12 cellular contexts compared by ENCODE assay signal in genomic region chr6:6931047-6932025, GRCh38.
DNase-seq lines count a peak whose midpoint lies in the region; TF ChIP-seq lines count a peak whose summit lies in the region.
"Had no signal": no experiment of that assay in that cellular context is flagged by ENCODE, and none has a peak within 500 bp of the region (broad histone marks: within the 10 kb centered on the region; RNA-seq: fewer than 3 reads in every experiment).

No MANE protein-coding gene starts in this region.

- H3K4me1 ChIP-seq in thyroid gland (peaks cover 20 to 32% of the 10 kb centered on the region in 2 donors), left ventricle myocardium inferior (peaks cover 18% of the 10 kb centered on the region)
- H3K4me1 ChIP-seq: sigmoid colon had no signal

- H3K4me3 ChIP-seq in NB4 (ENCODE audit: low read depth, low read length) (no peak overlapping the region), thyroid gland (replicated peaks in 1 of 3) (no peak overlapping the region), left ventricle myocardium inferior (no peak overlapping the region)
- H3K4me3 ChIP-seq: sigmoid colon had no signal

- H3K9me3 Mint-ChIP-seq in dendritic cell treated with granulocyte-macrophage colony-stimulating factor and Interleukin-4, amounts not matched to agents 40 ng/mL and 50 ng/mL, for 4 days = no peaks in the 10 kb centered on the region
- H3K9me3 Mint-ChIP-seq: activated T-cell treated with anti-CD3 and anti-CD28 coated beads, Interleukin-2, amount 50 U/mL, for 24 hours had no signal

- 76 to 80% methylated on average over 9 of the region's 9 CpGs for WGBS in thyroid gland, 2 donors

- H3K36me3 Mint-ChIP-seq in dendritic cell treated with granulocyte-macrophage colony-stimulating factor and Interleukin-4, amounts not matched to agents 40 ng/mL and 50 ng/mL, for 4 days (ENCODE audit: low read depth) = no peaks in the 10 kb centered on the region

- no peak for TF ChIP-seq POLR2A in NB4 (IDR thresholded peaks at IDR 0.05; ENCODE audit: extremely low read depth, insufficient read length)
- no peak for TF ChIP-seq POLR2A in thyroid gland (IDR thresholded peaks at IDR 0.05)

- no peak overlapping the region for H3K4me3 Mint-ChIP-seq in dendritic cell treated with granulocyte-macrophage colony-stimulating factor and Interleukin-4, amounts not matched to agents 40 ng/mL and 50 ng/mL, for 4 days
- H3K4me3 Mint-ChIP-seq: activated T-cell treated with anti-CD3 and anti-CD28 coated beads, Interleukin-2, amount 50 U/mL, for 24 hours had no signal

- H3K9me3 ChIP-seq in thyroid gland = no peaks in the 10 kb centered on the region
- no peaks in the 10 kb centered on the region for H3K9me3 ChIP-seq in left ventricle myocardium inferior (replicated peaks)
- H3K9me3 ChIP-seq: sigmoid colon had no signal

- TF ChIP-seq CTCF in NB4 (IDR thresholded peaks at IDR 0.05; ENCODE audit: low read depth, low read length) (no peak), thyroid gland (IDR thresholded peaks at IDR 0.05) (no peak), GM20000 (IDR thresholded peaks at IDR 0.05; ENCODE audit: extremely low read depth, missing control alignments) (no peak), left ventricle myocardium inferior (IDR thresholded peaks at IDR 0.05; ENCODE audit: borderline replicate concordance) (no peak)

- H3K27me3 Mint-ChIP-seq in dendritic cell treated with granulocyte-macrophage colony-stimulating factor and Interleukin-4, amounts not matched to agents 40 ng/mL and 50 ng/mL, for 4 days = no peaks in the 10 kb centered on the region

- peak overlapping the region; percentile 68 for H3K27ac Mint-ChIP-seq in dendritic cell treated with granulocyte-macrophage colony-stimulating factor and Interleukin-4, amounts not matched to agents 40 ng/mL and 50 ng/mL, for 4 days
- H3K27ac Mint-ChIP-seq: activated T-cell treated with anti-CD3 and anti-CD28 coated beads, Interleukin-2, amount 50 U/mL, for 24 hours had no signal

- H3K4me1 Mint-ChIP-seq in dendritic cell treated with granulocyte-macrophage colony-stimulating factor and Interleukin-4, amounts not matched to agents 40 ng/mL and 50 ng/mL, for 4 days (ENCODE audit: low read depth) = peaks cover 65% of the 10 kb centered on the region

- no peaks in the 10 kb centered on the region for H3K27me3 ChIP-seq in thyroid gland
- no peaks in the 10 kb centered on the region for H3K27me3 ChIP-seq in left ventricle myocardium inferior (ENCODE audit: low read depth)
- H3K27me3 ChIP-seq: sigmoid colon had no signal

- peak overlapping the region; percentile 76 to 90 (median 77) for H3K27ac ChIP-seq in thyroid gland
- no peak overlapping the region for H3K27ac ChIP-seq in left ventricle myocardium inferior (replicated peaks)
- H3K27ac ChIP-seq: sigmoid colon had no signal

- intact Hi-C loops in dendritic cell treated with granulocyte-macrophage colony-stimulating factor and Interleukin-4, amounts not matched to agents 40 ng/mL and 50 ng/mL, for 4 days (cut with micrococcal nuclease) = no loop called here
- intact Hi-C loops in thyroid gland (cut with DNase I) = no loop called here
- intact Hi-C loops in left ventricle myocardium inferior (cut with micrococcal nuclease) = no loop called here

- no peaks in the 10 kb centered on the region for H3K36me3 ChIP-seq in thyroid gland
- no peaks in the 10 kb centered on the region for H3K36me3 ChIP-seq in left ventricle myocardium inferior
- H3K36me3 ChIP-seq: sigmoid colon had no signal

- peak; percentile 17 to 33 for DNase-seq in NOMO-1 (lab: John Stamatoyannopoulos, UW; ENCODE audit: unreplicated experiment in 2 of 2)
- no peak for DNase-seq in NOMO-1 treated with dmso at 0.1 percent for 144 hours (lab: John Stamatoyannopoulos, UW; ENCODE audit: unreplicated experiment)
- peak; percentile 75 for DNase-seq in NB4 (ENCODE audit: low read depth)
- no peak for DNase-seq in thyroid gland
- no peak for DNase-seq in GM20000 (ENCODE audit: low spot score)
- no peak for DNase-seq in left ventricle myocardium inferior
- no peak for DNase-seq in Ammon's horn (ENCODE audit: low spot score)
- DNase-seq: activated T-cell treated with anti-CD3 and anti-CD28 coated beads, Interleukin-2, amount 50 U/mL, for 24 hours; NCI-H2171; sigmoid colon; stimulated activated CD8-positive, alpha-beta memory T cell treated with anti-CD3 and anti-CD28 coated beads, Interleukin-4, amount 100 ng/mL, for 48 hours had no signal

Comparison
In these comparisons a context has a peak if more than half of its experiments do, and no peak if none do; other contexts are left out.
1. DNase-seq: peak in NOMO-1 (2 of 2) and NB4 (single experiment); none in NOMO-1 treated with dmso at 0.1 percent for 144 hours (single experiment), thyroid gland (0 of 2), GM20000 (single experiment), left ventricle myocardium inferior (single experiment) and Ammon's horn (single experiment).